Comparison of ENCODE assay signal across 29 cellular contexts in the genomic region with DNA sequence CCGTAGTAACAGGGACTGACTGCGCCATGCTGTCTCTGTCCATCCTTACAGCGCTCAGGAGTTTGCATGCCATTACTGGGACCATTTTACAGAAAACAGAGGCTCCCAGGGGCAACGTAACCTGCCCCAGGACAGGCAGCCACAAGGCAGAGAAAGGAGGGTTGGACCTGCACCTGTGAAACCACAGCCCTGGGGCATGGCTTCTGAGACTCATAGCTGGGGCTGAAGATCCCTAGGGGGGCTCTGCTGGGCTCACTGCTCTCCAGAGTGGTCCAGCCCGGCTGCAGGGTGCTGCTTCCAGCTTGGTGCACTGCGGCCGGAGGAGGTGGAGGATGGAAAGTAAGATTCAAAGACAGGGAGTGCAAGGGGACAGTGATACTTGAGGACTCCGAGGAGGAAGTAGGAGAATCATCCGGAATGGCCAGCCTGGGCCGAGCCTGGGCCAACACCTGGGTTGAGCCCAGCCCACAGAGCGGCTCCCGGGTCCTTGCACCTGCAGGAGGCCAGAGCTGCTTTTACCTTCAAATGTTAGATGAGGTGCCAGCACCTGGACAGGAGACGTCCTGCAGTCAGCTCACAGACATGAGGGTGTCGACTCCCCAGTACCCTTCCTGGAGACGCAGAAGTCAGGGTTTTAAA.
DNase-seq lines count a peak whose midpoint lies in the region; ATAC-seq and TF ChIP-seq lines count a peak whose summit lies in the region.
"Had no signal": no experiment of that assay in that cellular context is flagged by ENCODE, and none has a peak within 500 bp of the region (broad histone marks: within the 10 kb centered on the region; RNA-seq: fewer than 3 reads in every experiment).

No MANE protein-coding gene starts in this region.

- H2BK20ac ChIP-seq in H9 (ENCODE audit: low read depth, low read length, poor library complexity, severe bottlenecking): no peak overlapping the region

- H3K4me1 Mint-ChIP-seq in H9 (peaks cover 72% of the 10 kb centered on the region in 2 experiments), osteocyte (ENCODE audit: unreplicated experiment) (peaks cover 16% of the 10 kb centered on the region)
- H3K4me1 Mint-ChIP-seq: activated CD4-positive, alpha-beta T cell treated with anti-CD3 and anti-CD28 coated beads, Interleukin-2, amount 10 ng/mL, durations not matched to agents 24 days and 14 days had no signal

- no peak overlapping the region for H3K4me2 ChIP-seq in H9 (ENCODE audit: insufficient read depth, insufficient read length, low read length)

- H3K9me3 Mint-ChIP-seq in H9 (no peaks in the 10 kb centered on the region; a peak in 1 of 5 replicates), osteocyte (ENCODE audit: unreplicated experiment) (no peaks in the 10 kb centered on the region)
- H3K9me3 Mint-ChIP-seq: activated CD4-positive, alpha-beta T cell treated with anti-CD3 and anti-CD28 coated beads, Interleukin-2, amount 10 ng/mL, durations not matched to agents 24 days and 14 days; activated naive CD4-positive, alpha-beta T cell treated with anti-CD3 and anti-CD28 coated beads, Interleukin-2, amount 50 U/mL, for 72 hours; activated T-helper 2 cell treated with anti-CD3 and anti-CD28 coated beads, Interferon-gamma antibody, Interleukin-2, Interleukin-4, amounts not matched to agents 10 μg/mL and 5 μg/mL and 100 μg/mL, durations not matched to agents 14 hours and 24 hours and 36 hours had no signal

- no peak overlapping the region for H3K4me3 Mint-ChIP-seq in H9
- no peak overlapping the region for H3K4me3 Mint-ChIP-seq in osteocyte (ENCODE audit: unreplicated experiment)
- H3K4me3 Mint-ChIP-seq: activated CD4-positive, alpha-beta T cell treated with anti-CD3 and anti-CD28 coated beads, Interleukin-2, amount 10 ng/mL, durations not matched to agents 24 days and 14 days; CD14-positive monocyte had no signal

- no peaks in the 10 kb centered on the region for H3K79me1 ChIP-seq in H9 (ENCODE audit: insufficient read depth, low read depth, low read length, poor library complexity, severe bottlenecking)

- H3K4me1 ChIP-seq in H9 (ENCODE audit: insufficient read depth, low read length) (peaks cover 32% of the 10 kb centered on the region; the same call in 1 of the 2 replicates), iPS-20b (ENCODE audit: insufficient read depth, low read length) (peaks cover 44% of the 10 kb centered on the region)
- H3K4me1 ChIP-seq: left lung, psoas muscle, thyroid gland had no signal

- DNase-seq in H9: no peak
- DNase-seq in RWPE1 (ENCODE audit: low spot score): no peak
- peak; percentile 9 for DNase-seq in sciatic nerve (ENCODE audit: low spot score)
- DNase-seq in osteocyte (ENCODE audit: extremely low spot score, unreplicated experiment): no peak
- DNase-seq in NCI-H1048 (lab: John Stamatoyannopoulos, UW): no peak
- DNase-seq in foreskin fibroblast: no peak
- DNase-seq: activated CD4-positive, alpha-beta T cell treated with anti-CD3 and anti-CD28 coated beads, Interleukin-2, amount 10 ng/mL, durations not matched to agents 24 days and 14 days; activated CD8-positive, alpha-beta memory T cell treated with anti-CD3 and anti-CD28 coated beads for 24 hours; activated T-cell treated with anti-CD3 and anti-CD28 coated beads for 4 hours; amygdala; Calu3; DND-41; effector CD4-positive, alpha-beta T cell; left lung; NCI-H146; NCI-H226; NCI-H69; nucleus accumbens; psoas muscle; sigmoid colon; stimulated activated CD4-positive, alpha-beta T cell treated with anti-CD3 and anti-CD28 coated beads, Interleukin-4, amount 100 ng/mL, for 24 hours; thyroid gland had no signal

- no peak for ATAC-seq in sciatic nerve
- ATAC-seq: activated naive CD4-positive, alpha-beta T cell treated with anti-CD3 and anti-CD28 coated beads, Interleukin-2, amount 50 U/mL, for 72 hours; left lung; psoas muscle had no signal

- no peak overlapping the region for H2BK12ac ChIP-seq in H9 (ENCODE audit: insufficient read length, low read depth, low read length)

- peaks cover 11% of the 10 kb centered on the region for H3K27me3 Mint-ChIP-seq in H9 (ENCODE audit: low read depth)
- H3K27me3 Mint-ChIP-seq in osteocyte (ENCODE audit: unreplicated experiment): peaks cover 10% of the 10 kb centered on the region
- H3K27me3 Mint-ChIP-seq: activated CD4-positive, alpha-beta T cell treated with anti-CD3 and anti-CD28 coated beads, Interleukin-2, amount 10 ng/mL, durations not matched to agents 24 days and 14 days had no signal

- no peak overlapping the region for H3K4ac ChIP-seq in H9 (ENCODE audit: low read depth, low read length)

- CTCF ChIA-PET in RWPE1 (lab: Yijun Ruan, JAX): interaction anchor here (0.6 to 0.7 kb wide), 2 partner anchors 207 to 279 kb away, joined by 3 to 4 read pairs; no protein-coding TSS in a partner anchor

- no peak overlapping the region for H4K5ac ChIP-seq in H9 (ENCODE audit: insufficient read length, low read depth, low read length)

- POLR2A ChIA-PET in RWPE1 (lab: Yijun Ruan, JAX; ENCODE audit: low non-redundant PET): no interaction called here

- H2BK120ac ChIP-seq in H9 (ENCODE audit: low read depth, low read length, poor library complexity, severe bottlenecking): no peak overlapping the region

- peak overlapping the region; percentile 14 for H3K14ac ChIP-seq in H9 (ENCODE audit: insufficient read depth, low read length)

- H3K27ac ChIP-seq in H9 (ENCODE audit: insufficient read length, low read depth, low read length) (peak overlapping the region; percentile 78), RWPE1 (peak overlapping the region; percentile 88), iPS-20b (ENCODE audit: low read length) (peak overlapping the region; percentile 91)
- H3K27ac ChIP-seq: left lung, psoas muscle, sigmoid colon, SJSA1, thyroid gland, vagina had no signal

- peak overlapping the region; percentile 94 to 99 (median 98) for H3K27ac Mint-ChIP-seq in H9
- no peak overlapping the region for H3K27ac Mint-ChIP-seq in osteocyte (ENCODE audit: unreplicated experiment)
- H3K27ac Mint-ChIP-seq: activated CD4-positive, alpha-beta T cell treated with anti-CD3 and anti-CD28 coated beads, Interleukin-2, amount 10 ng/mL, durations not matched to agents 24 days and 14 days; activated naive CD4-positive, alpha-beta T cell treated with anti-CD3 and anti-CD28 coated beads, Interleukin-2, amount 50 U/mL, for 72 hours; activated T-helper 2 cell treated with anti-CD3 and anti-CD28 coated beads, Interferon-gamma antibody, Interleukin-2, Interleukin-4, amounts not matched to agents 10 μg/mL and 5 μg/mL and 100 μg/mL, durations not matched to agents 14 hours and 24 hours and 36 hours had no signal

- H3T11ph ChIP-seq in H9 (ENCODE audit: low read length): no peak overlapping the region

- H2BK15ac ChIP-seq in H9 (ENCODE audit: low read depth, low read length): no peak overlapping the region

- no peak overlapping the region for H2BK5ac ChIP-seq in H9 (ENCODE audit: insufficient read length, low read length)

- no peak overlapping the region for H2AK5ac ChIP-seq in H9 (ENCODE audit: insufficient read length, low read length)

- H4K20me1 ChIP-seq in H9 (ENCODE audit: control insufficient read depth, insufficient read depth, insufficient read length): no peaks in the 10 kb centered on the region

- intact Hi-C loops in sciatic nerve (cut with DNase I): no loop called here

- H3K36me3 Mint-ChIP-seq in H9 (ENCODE audit: insufficient read depth in 1 of 3, low read depth in 3 of 3) (no peaks in the 10 kb centered on the region; a peak in 1 of 7 replicates), osteocyte (ENCODE audit: unreplicated experiment) (no peaks in the 10 kb centered on the region)
- H3K36me3 Mint-ChIP-seq: CD14-positive monocyte had no signal

- H3K9me3 ChIP-seq in H9 (ENCODE audit: control insufficient read depth, low read depth, low read length): no peaks in the 10 kb centered on the region
- no peaks in the 10 kb centered on the region for H3K9me3 ChIP-seq in iPS-20b (ENCODE audit: insufficient read depth, low read depth, low read length)
- H3K9me3 ChIP-seq: HAP-1, psoas muscle, sigmoid colon, SJSA1, thyroid gland, vagina had no signal

- H3K27me3 ChIP-seq in H9 (ENCODE audit: insufficient read depth, low read length) (no peaks in the 10 kb centered on the region), iPS-20b (ENCODE audit: insufficient read depth, low read length) (peaks cover 3% of the 10 kb centered on the region; the same call in 1 of the 2 replicates)
- H3K27me3 ChIP-seq: SJSA1, thyroid gland, vagina had no signal

- H3K36me3 ChIP-seq in iPS-20b (ENCODE audit: insufficient read depth, low read depth, low read length): no peaks in the 10 kb centered on the region
- H3K36me3 ChIP-seq: HAP-1, left lung, sigmoid colon, SJSA1, thyroid gland, vagina had no signal

- no peak for TF ChIP-seq CTCF in H9 (conservative IDR thresholded peaks at IDR 0.05)
- TF ChIP-seq CTCF in RWPE1 (conservative IDR thresholded peaks at IDR 0.05; ENCODE audit: low read depth): no peak
- TF ChIP-seq CTCF in osteocyte (IDR thresholded peaks at IDR 0.05): no peak
- TF ChIP-seq CTCF in foreskin fibroblast (IDR thresholded peaks at IDR 0.05; ENCODE audit: low read depth, low read length): no peak

- no peak overlapping the region for H3K56ac ChIP-seq in H9 (ENCODE audit: insufficient read length, low read depth, low read length)

- no peak overlapping the region for H2AFZ ChIP-seq in H9 (ENCODE audit: low read length)

- H3K23me2 ChIP-seq in H9 (ENCODE audit: insufficient read length, low read depth, low read length, poor library complexity, severe bottlenecking): no peaks in the 10 kb centered on the region

- H3K4me3 ChIP-seq in iPS-20b (ENCODE audit: low read length) (no peak overlapping the region), foreskin fibroblast (ENCODE audit: low read depth in 1 of 2, low read length in 2 of 2) (no peak overlapping the region)
- H3K4me3 ChIP-seq: HAP-1, left lung, psoas muscle, sigmoid colon, SJSA1, thyroid gland, vagina had no signal

- no CpG with 5 or more reads among the region's 15 CpGs for WGBS in H9 (ENCODE audit: extremely low coverage, insufficient read length, low lambda C conversion rate)

- H4K8ac ChIP-seq in H9 (replicated peaks; ENCODE audit: insufficient read length, low read depth, low read length): no peak overlapping the region

- no peaks in the 10 kb centered on the region for H3K79me2 ChIP-seq in H9 (ENCODE audit: insufficient read depth, low read length)

- H3K9ac ChIP-seq in H9 (ENCODE audit: extremely low read depth, insufficient read length, low read length) (no peak overlapping the region), iPS-20b (ENCODE audit: low read depth, low read length) (peak overlapping the region; percentile 67; the same call in 1 of the 2 replicates)

- no peak overlapping the region for H4K91ac ChIP-seq in H9 (ENCODE audit: insufficient read length, low read depth, low read length)

- peak overlapping the region; percentile 75 for H3K18ac ChIP-seq in H9 (ENCODE audit: insufficient read length, low read depth, low read length)

- H3K23ac ChIP-seq in H9 (ENCODE audit: insufficient read length, low read depth, low read length): no peak overlapping the region
